20 cellular contexts compared by ENCODE assay signal in genomic region chr22:31929126-31929928, GRCh38. TPM values are rescaled to one million over a fixed set of nuclear protein-coding genes. Genes with fewer than 3 reads are reported as not detected.
DNase-seq lines count a peak whose midpoint lies in the region; ATAC-seq, FAIRE-seq and TF ChIP-seq lines count a peak whose summit lies in the region.
"Had no signal": no experiment of that assay in that cellular context is flagged by ENCODE, and none has a peak within 500 bp of the region (broad histone marks: within the 10 kb centered on the region; RNA-seq: fewer than 3 reads in every experiment).

No MANE protein-coding gene starts in this region.

- intact Hi-C loops in head of caudate nucleus (cut with DNase I): no loop called here

- H3K4me1 Mint-ChIP-seq in nephron progenitor cell: peaks cover 54% of the 10 kb centered on the region
- H3K4me1 Mint-ChIP-seq: natural killer cell had no signal

- ATAC-seq in GM21447 (IDR thresholded peaks at IDR 0.05; ENCODE audit: unreplicated experiment) (no peak), HG03045 (IDR thresholded peaks at IDR 0.05; ENCODE audit: unreplicated experiment) (no peak), GM21515 (IDR thresholded peaks at IDR 0.05; ENCODE audit: unreplicated experiment) (no peak)
- ATAC-seq: left lobe of liver, natural killer cell, right lobe of liver had no signal

- no peak overlapping the region for H3K4me3 Mint-ChIP-seq in nephron progenitor cell
- H3K4me3 Mint-ChIP-seq: B cell, natural killer cell had no signal

- DNase-seq in AG10803 (ENCODE audit: low read depth) (peak; percentile 54), HFF-Myc (ENCODE audit: extremely low read depth, low read depth) (peak; percentile 38), head of caudate nucleus (peak in 37 of 42 donors; percentile 16 to 78 (median 54)), nephron progenitor cell (peak; percentile 25), frontal cortex (ENCODE audit: low spot score in 2 of 2) (no peak)
- DNase-seq: activated CD8-positive, alpha-beta memory T cell treated with anti-CD3 and anti-CD28 coated beads for 24 hours; cortex of kidney; DMS79; GOT3; natural killer cell; NCI-H1105 treated with DMSO at 0.1 percent for 48 hours; NCI-H226; stimulated activated CD4-positive, alpha-beta T cell treated with anti-CD3 and anti-CD28 coated beads, Interleukin-4, amount 100 ng/mL, for 1 hour; tibial artery had no signal

- no peak for FAIRE-seq in frontal cortex (lab: Jason Lieb, UNC)

- H3K27ac Mint-ChIP-seq in nephron progenitor cell: peak overlapping the region; percentile 69
- H3K27ac Mint-ChIP-seq: B cell, natural killer cell had no signal

- H3K4me3 ChIP-seq in AG10803 (ENCODE audit: low read length): no peak overlapping the region
- no peak overlapping the region for H3K4me3 ChIP-seq in HFF-Myc (replicated peaks; ENCODE audit: low read depth, low read length)
- H3K4me3 ChIP-seq: right lobe of liver, tibial artery had no signal

- no peak for TF ChIP-seq CTCF in AG10803 (conservative IDR thresholded peaks at IDR 0.05; ENCODE audit: low read length)
- TF ChIP-seq CTCF in HFF-Myc (IDR thresholded peaks at IDR 0.05; ENCODE audit: low read depth, low read length, missing control alignments): no peak
- no peak for TF ChIP-seq CTCF in nephron progenitor cell (IDR thresholded peaks at IDR 0.05)

- H3K27me3 Mint-ChIP-seq in nephron progenitor cell (ENCODE audit: low read depth, poor library complexity): peaks cover 23% of the 10 kb centered on the region

- H3K9me3 Mint-ChIP-seq in nephron progenitor cell: no peaks in the 10 kb centered on the region

- H3K36me3 Mint-ChIP-seq in nephron progenitor cell (ENCODE audit: low read depth): no peaks in the 10 kb centered on the region
- H3K36me3 Mint-ChIP-seq: natural killer cell had no signal

RNA-seq across cellular contexts. Expression of gene YWHAH, which starts 15.0 kb away (rescaled TPM):
- total RNA-seq in frontal cortex: 255 TPM

Comparison
In these comparisons a context has a peak if more than half of its experiments do, and no peak if none do; other contexts are left out.
1. DNase-seq: peak in AG10803 (single experiment), HFF-Myc (single experiment), head of caudate nucleus (37 of 42) and nephron progenitor cell (single experiment); none in frontal cortex (0 of 2).